20 cellular contexts compared by ENCODE assay signal in the genomic region with DNA sequence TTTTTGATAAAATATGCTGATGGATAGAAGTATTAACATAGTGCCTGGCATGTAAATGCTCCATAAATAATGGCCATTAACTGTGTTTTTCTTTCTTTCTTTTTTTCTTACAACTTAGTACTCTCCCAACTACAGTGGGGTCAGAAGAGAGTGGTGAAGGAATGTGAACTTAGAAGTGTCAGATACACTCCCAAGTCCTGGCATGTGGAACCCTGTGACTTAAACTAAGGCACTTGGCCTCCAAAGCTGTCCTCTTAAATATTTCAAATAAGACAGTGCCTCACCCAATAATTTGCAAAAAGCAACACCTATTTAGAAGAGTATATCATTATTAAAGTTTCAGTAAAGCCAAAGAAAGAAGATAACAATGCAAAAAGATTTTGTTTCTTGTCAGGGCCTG.
"Had no signal": no experiment of that assay in that cellular context is flagged by ENCODE, and none has a peak within 500 bp of the region (broad histone marks: within the 10 kb centered on the region; RNA-seq: fewer than 3 reads in every experiment).

No MANE protein-coding gene starts in this region.

- H3K4me3 Mint-ChIP-seq: central memory CD8-positive, alpha-beta T cell; naive thymus-derived CD4-positive, alpha-beta T cell; nephron progenitor cell had no signal

- H3K27me3 ChIP-seq: esophagus squamous epithelium, gastroesophageal sphincter, upper lobe of left lung had no signal

- H3K27ac ChIP-seq: esophagus squamous epithelium, gastroesophageal sphincter, left ventricle myocardium inferior, lower lobe of right lung, parathyroid adenoma, psoas muscle, skin epidermis had no signal

- H3K9ac ChIP-seq: parathyroid adenoma had no signal

- H3K9me3 Mint-ChIP-seq: central memory CD8-positive, alpha-beta T cell; naive thymus-derived CD4-positive, alpha-beta T cell; nephron progenitor cell had no signal

- H3K4me1 ChIP-seq: lower lobe of right lung, parathyroid adenoma, psoas muscle had no signal

- H2AFZ ChIP-seq: parathyroid adenoma had no signal

- ATAC-seq: gastroesophageal sphincter; naive thymus-derived CD4-positive, alpha-beta T cell; psoas muscle; sciatic nerve had no signal

- DNase-seq: effector memory CD4-positive, alpha-beta T cell; esophagus squamous epithelium; foreskin fibroblast; glutamatergic neuron; islet precursor cell; left ventricle myocardium inferior; lower lobe of right lung; mesenchymal stem cell; naive thymus-derived CD4-positive, alpha-beta T cell; nephron progenitor cell; psoas muscle; stimulated activated CD4-positive, alpha-beta T cell treated with anti-CD3 and anti-CD28 coated beads, Interleukin-12 subunit alpha, Interleukin-12 subunit beta, amount 100 ng/mL, for 4 hours; stimulated activated CD4-positive, alpha-beta T cell treated with anti-CD3 and anti-CD28 coated beads, Interleukin-2, amount 100 ng/mL, for 48 hours; stimulated activated naive CD4-positive, alpha-beta T cell treated with Interleukin-2 at 50 U/mL for 16 hours; upper lobe of left lung had no signal

- H3K27ac Mint-ChIP-seq: naive thymus-derived CD4-positive, alpha-beta T cell; nephron progenitor cell had no signal

- H3K9me3 ChIP-seq: esophagus squamous epithelium, gastroesophageal sphincter, left ventricle myocardium inferior, lower lobe of right lung, psoas muscle, upper lobe of left lung had no signal

- H3K4me1 Mint-ChIP-seq: central memory CD8-positive, alpha-beta T cell; naive thymus-derived CD4-positive, alpha-beta T cell had no signal

- H3K79me2 ChIP-seq: parathyroid adenoma had no signal

- H3K36me3 Mint-ChIP-seq: naive thymus-derived CD4-positive, alpha-beta T cell had no signal

- H3K4me3 ChIP-seq: esophagus squamous epithelium, gastroesophageal sphincter, left ventricle myocardium inferior, lower lobe of right lung, psoas muscle, skin epidermis, upper lobe of left lung had no signal
